8 cellular contexts compared by ENCODE assay signal in the genomic region with DNA sequence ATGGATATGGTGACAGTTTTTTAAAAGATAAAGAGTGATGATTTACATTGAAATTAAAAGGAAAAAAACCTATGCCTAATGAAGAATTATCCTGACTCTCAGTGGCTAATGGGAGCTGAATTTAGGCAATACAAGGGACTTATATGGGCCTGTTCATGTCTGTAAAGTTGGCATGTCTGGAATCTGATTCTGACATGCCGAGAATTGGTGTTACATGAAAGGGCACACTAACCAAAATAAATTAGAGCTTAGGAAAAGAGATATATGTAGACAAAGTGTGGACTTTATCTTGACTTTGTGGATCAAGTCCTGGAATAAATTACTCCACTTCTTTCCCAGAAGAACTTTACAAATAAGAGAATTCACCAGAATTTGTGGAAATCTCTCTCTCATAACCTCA. TPM values are rescaled to one million over a fixed set of nuclear protein-coding genes. Genes with fewer than 3 reads are reported as not detected.
DNase-seq lines count a peak whose midpoint lies in the region; ATAC-seq and TF ChIP-seq lines count a peak whose summit lies in the region.

No MANE protein-coding gene starts in this region.

- H3K36me3 ChIP-seq in H7 (replicated peaks; ENCODE audit: control insufficient read depth, insufficient read depth, low read length) = no peaks in the 10 kb centered on the region; the same call in 1 of the 2 replicates

- peak overlapping the region; percentile 81 for H3K4me3 ChIP-seq in H7 (ENCODE audit: insufficient read depth, low read depth, low read length)
- peak overlapping the region; percentile 66 to 89 (median 74) for H3K4me3 ChIP-seq in skin epidermis

- TF ChIP-seq CTCF in glutamatergic neuron (IDR thresholded peaks at IDR 0.05; ENCODE audit: partially characterized antibody, unreplicated experiment) = no peak

- peak overlapping the region; percentile 96 for H3K27ac Mint-ChIP-seq in activated CD4-positive, alpha-beta memory T cell treated with anti-CD3 and anti-CD28 coated beads for 36 hours
- peak overlapping the region; percentile 100 for H3K27ac Mint-ChIP-seq in glutamatergic neuron (ENCODE audit: unreplicated experiment)

- no peak for ATAC-seq in HG02610 (IDR thresholded peaks at IDR 0.05; ENCODE audit: unreplicated experiment)

- peaks cover 59% of the 10 kb centered on the region for H3K4me1 Mint-ChIP-seq in activated CD4-positive, alpha-beta memory T cell treated with anti-CD3 and anti-CD28 coated beads for 36 hours (ENCODE audit: low read depth)
- H3K4me1 Mint-ChIP-seq in glutamatergic neuron (ENCODE audit: low read depth, unreplicated experiment) = peaks cover 10% of the 10 kb centered on the region

- H3K9me3 Mint-ChIP-seq in activated CD4-positive, alpha-beta memory T cell treated with anti-CD3 and anti-CD28 coated beads for 36 hours = no peaks in the 10 kb centered on the region
- H3K9me3 Mint-ChIP-seq in glutamatergic neuron (ENCODE audit: unreplicated experiment) = peaks cover 7% of the 10 kb centered on the region

- peak overlapping the region in 20 of 21 experiments; percentile 76 to 99 (median 96) for H3K27ac ChIP-seq in skin epidermis

- peak overlapping the region; percentile 96 for H3K4me3 Mint-ChIP-seq in activated CD4-positive, alpha-beta memory T cell treated with anti-CD3 and anti-CD28 coated beads for 36 hours
- peak overlapping the region; percentile 94 for H3K4me3 Mint-ChIP-seq in glutamatergic neuron (ENCODE audit: unreplicated experiment)

- DNase-seq in H7 = no peak
- no peak for DNase-seq in activated CD4-positive, alpha-beta memory T cell treated with anti-CD3 and anti-CD28 coated beads for 36 hours
- DNase-seq in glutamatergic neuron = no peak
- DNase-seq in GF-D8 (lab: John Stamatoyannopoulos, UW) = no peak
- no peak for DNase-seq in NCI-H1417 treated with DMSO at 0.1 percent for 48 hours (lab: John Stamatoyannopoulos, UW)
- no peak for DNase-seq in LoVo (ENCODE audit: low spot score)

- H3K27me3 Mint-ChIP-seq in activated CD4-positive, alpha-beta memory T cell treated with anti-CD3 and anti-CD28 coated beads for 36 hours = no peaks in the 10 kb centered on the region
- H3K27me3 Mint-ChIP-seq in glutamatergic neuron (ENCODE audit: unreplicated experiment) = peaks cover 11% of the 10 kb centered on the region

- POLR2A ChIA-PET in activated CD4-positive, alpha-beta memory T cell treated with anti-CD3 and anti-CD28 coated beads for 36 hours (lab: Charles Lee) = interaction anchor here (0.8 to 3.3 kb wide), 9 partner anchors 10 to 171 kb away, joined by 4 to 72 read pairs (median 11); partner anchors contain the start of genes HCFC2, HSP90B1 and NFYB

- no peaks in the 10 kb centered on the region for H3K27me3 ChIP-seq in H7 (ENCODE audit: control insufficient read depth, insufficient read depth, low read length)

- CTCF ChIA-PET in activated CD4-positive, alpha-beta memory T cell treated with anti-CD3 and anti-CD28 coated beads for 36 hours (lab: Charles Lee) = interaction anchor here (0.7 to 3.2 kb wide), 4 partner anchors 13 to 142 kb away, joined by 3 to 15 read pairs (median 4); partner anchors contain the start of gene HSP90B1

- peaks cover 23% of the 10 kb centered on the region for H3K36me3 Mint-ChIP-seq in activated CD4-positive, alpha-beta memory T cell treated with anti-CD3 and anti-CD28 coated beads for 36 hours
- H3K36me3 Mint-ChIP-seq in glutamatergic neuron (ENCODE audit: unreplicated experiment) = no peaks in the 10 kb centered on the region

- intact Hi-C loops in activated CD4-positive, alpha-beta memory T cell treated with anti-CD3 and anti-CD28 coated beads for 36 hours (cut with micrococcal nuclease) = loop anchor here (5.0 kb wide), 4 partner anchors 141 to 1141 kb away; partner anchors contain the start of genes NFYB and WASHC4

RNA-seq across cellular contexts. Expression of gene TDG, which starts 1.1 kb away (rescaled TPM):
- total RNA-seq in H7 (2014; rRNA removed; shearing (Covaris generic)) = 41.2 and 41.4 TPM in 2 replicates
- total RNA-seq in activated CD4-positive, alpha-beta memory T cell treated with anti-CD3 and anti-CD28 coated beads for 36 hours = 10 to 100 TPM; 29.1 to 29.7 TPM
- total RNA-seq in glutamatergic neuron (ENCODE audit: unreplicated experiment) = 56.8 TPM

RNA-seq across cellular contexts. Expression of gene HSP90B1, which starts 36.5 kb away (rescaled TPM):
- total RNA-seq in H7 (2014; rRNA removed; shearing (Covaris generic)) = 602 and 610 TPM in 2 replicates
- 100 to 1,000 TPM; 452 to 453 TPM for total RNA-seq in activated CD4-positive, alpha-beta memory T cell treated with anti-CD3 and anti-CD28 coated beads for 36 hours
- 231 TPM for total RNA-seq in glutamatergic neuron (ENCODE audit: unreplicated experiment)
